ENCODE assay signal across 22 cellular contexts in genomic region chr14:19917955-19918518, GRCh38. TPM values are rescaled to one million over a fixed set of nuclear protein-coding genes. Genes with fewer than 3 reads are reported as not detected.
"Had no signal": no experiment of that assay in that cellular context is flagged by ENCODE, and none has a peak within 500 bp of the region (broad histone marks: within the 10 kb centered on the region; RNA-seq: fewer than 3 reads in every experiment).

No MANE protein-coding gene starts in this region.

- H3K4me1 Mint-ChIP-seq: naive thymus-derived CD8-positive, alpha-beta T cell had no signal

- H3K27ac ChIP-seq: dorsolateral prefrontal cortex, heart left ventricle, neutrophil, sigmoid colon, skin epidermis, suprapubic skin, thyroid gland had no signal

- H3K36me3 ChIP-seq: heart left ventricle, neutrophil, sigmoid colon, suprapubic skin, thyroid gland had no signal

- ATAC-seq: heart left ventricle, left colon, mucosa of descending colon had no signal

- H3K4me1 ChIP-seq: heart left ventricle, sigmoid colon, suprapubic skin, thyroid gland had no signal

- H3K27me3 ChIP-seq: heart left ventricle, neutrophil, sigmoid colon, suprapubic skin, thyroid gland had no signal

- H3K9me3 Mint-ChIP-seq: naive thymus-derived CD8-positive, alpha-beta T cell; type B pancreatic cell had no signal

- H3K27me3 Mint-ChIP-seq: naive thymus-derived CD8-positive, alpha-beta T cell; type B pancreatic cell had no signal

- H3K4me3 ChIP-seq: dorsolateral prefrontal cortex, heart left ventricle, mucosa of descending colon, sigmoid colon, skin epidermis, suprapubic skin, thyroid gland had no signal

- H3K36me3 Mint-ChIP-seq: naive thymus-derived CD8-positive, alpha-beta T cell; type B pancreatic cell had no signal

- H3K27ac Mint-ChIP-seq: naive thymus-derived CD8-positive, alpha-beta T cell; type B pancreatic cell had no signal

- DNase-seq: cortex of kidney; dorsolateral prefrontal cortex; effector CD8-positive, alpha-beta T cell; foreskin melanocyte; heart left ventricle; hippocampal formation; left colon; mucosa of descending colon; naive thymus-derived CD8-positive, alpha-beta T cell; sigmoid colon; stimulated activated naive CD4-positive, alpha-beta T cell; thyroid gland had no signal

- H3K4me3 Mint-ChIP-seq: naive thymus-derived CD8-positive, alpha-beta T cell; type B pancreatic cell had no signal

- H3K9me3 ChIP-seq: heart left ventricle, neutrophil, thyroid gland had no signal

RNA-seq across cellular contexts. Expression of gene OR4K5, which starts 2.4 kb away (rescaled TPM):
- total RNA-seq: dorsolateral prefrontal cortex; heart left ventricle; kidney epithelial cell; left colon; liver; mucosa of descending colon; naive thymus-derived CD8-positive, alpha-beta T cell; osteoblast; pulmonary artery endothelial cell; sigmoid colon; suprapubic skin; thyroid gland had no signal
- polyA plus RNA-seq: esophagus; heart left ventricle; liver; naive thymus-derived CD8-positive, alpha-beta T cell; neural cell; sigmoid colon had no signal

RNA-seq across cellular contexts. Expression of gene OR4K1, which starts 12.7 kb away (rescaled TPM):
- total RNA-seq: dorsolateral prefrontal cortex; heart left ventricle; kidney epithelial cell; left colon; liver; mucosa of descending colon; naive thymus-derived CD8-positive, alpha-beta T cell; osteoblast; pulmonary artery endothelial cell; sigmoid colon; suprapubic skin; thyroid gland had no signal
- polyA plus RNA-seq: esophagus; heart left ventricle; liver; naive thymus-derived CD8-positive, alpha-beta T cell; neural cell; sigmoid colon had no signal

RNA-seq across cellular contexts. Expression of gene OR4K2, which starts 43.1 kb away (rescaled TPM):
- total RNA-seq: heart left ventricle; kidney epithelial cell; left colon; liver; mucosa of descending colon; naive thymus-derived CD8-positive, alpha-beta T cell; osteoblast; pulmonary artery endothelial cell; sigmoid colon; thyroid gland had no signal
- polyA plus RNA-seq: esophagus; heart left ventricle; liver; naive thymus-derived CD8-positive, alpha-beta T cell; neural cell; sigmoid colon had no signal

RNA-seq across cellular contexts. Expression of gene OR4K15, which starts 57.4 kb away (rescaled TPM):
- total RNA-seq: dorsolateral prefrontal cortex; heart left ventricle; kidney epithelial cell; left colon; liver; mucosa of descending colon; naive thymus-derived CD8-positive, alpha-beta T cell; osteoblast; pulmonary artery endothelial cell; sigmoid colon; suprapubic skin; thyroid gland had no signal
- polyA plus RNA-seq: esophagus; heart left ventricle; liver; naive thymus-derived CD8-positive, alpha-beta T cell; neural cell; sigmoid colon had no signal
